Comparison of ENCODE assay signal across 8 cellular contexts in genomic region chr4:185219551-185220344, GRCh38. TPM values are rescaled to one million over a fixed set of nuclear protein-coding genes. Genes with fewer than 3 reads are reported as not detected.
DNase-seq lines count a peak whose midpoint lies in the region; ATAC-seq, FAIRE-seq and TF ChIP-seq lines count a peak whose summit lies in the region.

No MANE protein-coding gene starts in this region.

- ATAC-seq in GM21737 (IDR thresholded peaks at IDR 0.05; ENCODE audit: unreplicated experiment), result peak; percentile 68

- CTCF ChIA-PET in GM10248 (lab: Yijun Ruan, JAX), result interaction anchor here (0.9 to 1.4 kb wide), 2 partner anchors 13 to 36 kb away, joined by 3 to 4 read pairs; no protein-coding TSS in a partner anchor
- CTCF ChIA-PET in PC-9 (lab: Charles Lee), result no interaction called here

- no TSS peak for BruUV-seq in PC-9 (replicated peaks; lab: Mats Ljungman, UMichigan)

- H3K79me2 ChIP-seq in PC-9 (ENCODE audit: low read depth), result no peaks in the 10 kb centered on the region

- H3K4me3 ChIP-seq in fibroblast of pulmonary artery (replicated peaks; ENCODE audit: low read depth, low read length) (no peak overlapping the region), PC-9 (no peak overlapping the region)

- no peaks in the 10 kb centered on the region for H3F3A ChIP-seq in PC-9 (ENCODE audit: insufficient read depth, low read depth)

- H3K4me2 ChIP-seq in PC-9, result no peak overlapping the region

- H4K20me1 ChIP-seq in PC-9 (ENCODE audit: insufficient read depth), result no peaks in the 10 kb centered on the region

- no peak overlapping the region for H2AFZ ChIP-seq in PC-9

- no peak for TF ChIP-seq CTCF in GM10248 (IDR thresholded peaks at IDR 0.05; ENCODE audit: control extremely low read depth, extremely low read depth, low read depth, missing control alignments)
- no peak for TF ChIP-seq CTCF in fibroblast of pulmonary artery (IDR thresholded peaks at IDR 0.05; ENCODE audit: low read length, missing control alignments)
- no peak for TF ChIP-seq CTCF in PC-9 (conservative IDR thresholded peaks at IDR 0.05)

- POLR2A ChIA-PET in GM10248 (lab: Yijun Ruan, JAX) (interaction anchor here (0.6 to 0.8 kb wide), 4 partner anchors 28 to 357 kb away, joined by 3 to 5 read pairs (median 4); no protein-coding TSS in a partner anchor), PC-9 (lab: Charles Lee; ENCODE audit: unreplicated experiment) (interaction anchor here (0.5 kb wide), 1 partner anchor 66 kb away, joined by 3 read pairs; no protein-coding TSS in a partner anchor)

- H3K27ac ChIP-seq in PC-9, result no peak overlapping the region

- FAIRE-seq in RCC 7860 (lab: Jason Lieb, UNC), result no peak

- intact Hi-C loops in PC-9 (cut with micrococcal nuclease; ENCODE audit: unreplicated experiment), result no loop called here

- H3K4me1 ChIP-seq in PC-9 (replicated peaks; ENCODE audit: insufficient read depth), result no peaks in the 10 kb centered on the region

- H3K9me2 ChIP-seq in PC-9 (ENCODE audit: insufficient read depth), result no peaks in the 10 kb centered on the region

- H3K27me3 ChIP-seq in PC-9 (ENCODE audit: insufficient read depth, low read depth), result no peaks in the 10 kb centered on the region

- H3K36me3 ChIP-seq in PC-9 (ENCODE audit: low read depth), result no peaks in the 10 kb centered on the region

- DNase-seq in GM10248 (ENCODE audit: extremely low spot score) (peak; percentile 50), NAMALWA (ENCODE audit: low spot score) (peak; percentile 48), fibroblast of pulmonary artery (ENCODE audit: low read depth) (peak; percentile 83), GF-D8 (lab: John Stamatoyannopoulos, UW) (no peak), CD1c-positive myeloid dendritic cell (ENCODE audit: extremely low spot score) (no peak), PC-9 (no peak), RCC 7860 (ENCODE audit: low spot score) (no peak)

- H3K9me3 ChIP-seq in PC-9 (ENCODE audit: insufficient read depth, low read depth), result no peaks in the 10 kb centered on the region

RNA-seq across cellular contexts. Expression of gene SNX25, which starts 10.3 kb away (rescaled TPM):
- total RNA-seq in PC-9 (2021), result 18.0 and 20.1 TPM in 2 replicates

RNA-seq across cellular contexts. Expression of gene CFAP97, which starts 15.9 kb away (rescaled TPM):
- 33.4 and 48.2 TPM in 2 replicates for total RNA-seq in PC-9 (2021)

Comparison
In these comparisons a context has a peak if more than half of its experiments do, and no peak if none do; other contexts are left out.
1. DNase-seq: peak in GM10248 (single experiment), NAMALWA (single experiment) and fibroblast of pulmonary artery (single experiment); none in GF-D8 (single experiment), CD1c-positive myeloid dendritic cell (single experiment), PC-9 (0 of 2) and RCC 7860 (single experiment).